In genomic region chr1:64269558-64269884, GRCh38 we compare ENCODE assay signal across 1 cellular context.
TF ChIP-seq lines count a peak whose summit lies in the region.

No MANE protein-coding gene starts in this region.

TF ChIP-seq in GM12878, 131 proteins besides CTCF, POLR2A, EP300 and RAD21 (continued from another document):
- TF ChIP-seq E2F8 (IDR thresholded peaks at IDR 0.05; ENCODE audit: low read depth, partially characterized antibody) (no peak), CUX1 (IDR thresholded peaks at IDR 0.05; ENCODE audit: insufficient replicate concordance, low read depth, low read length) (no peak), JUNB (IDR thresholded peaks at IDR 0.05) (no peak), POLR2AphosphoS5 (IDR thresholded peaks at IDR 0.05; ENCODE audit: low read length) (no peak)
TF ChIP-seq in GM12878: peak in this region for 0.
